Comparison of ENCODE assay signal across 19 cellular contexts in the genomic region with DNA sequence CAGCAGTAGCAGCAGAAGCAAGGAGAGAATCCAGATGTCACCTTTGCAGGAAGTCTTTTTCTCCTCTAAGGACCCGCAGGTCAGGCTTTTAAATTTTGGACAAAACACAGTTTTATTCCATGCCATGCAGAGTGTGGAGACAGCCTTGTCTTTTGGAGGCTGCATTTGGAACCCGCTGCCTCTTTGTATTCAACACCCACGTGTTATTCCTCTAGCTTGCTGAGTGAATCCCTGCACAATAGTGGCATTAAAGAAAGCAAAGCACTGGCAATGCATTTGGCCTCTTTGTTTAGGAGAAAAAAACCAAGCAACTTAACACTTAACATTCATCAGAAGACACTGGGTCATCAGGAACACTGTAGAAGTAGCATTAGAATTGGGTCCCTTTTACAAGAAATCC. TPM values are rescaled to one million over a fixed set of nuclear protein-coding genes. Genes with fewer than 3 reads are reported as not detected.
DNase-seq lines count a peak whose midpoint lies in the region; ATAC-seq, FAIRE-seq and TF ChIP-seq lines count a peak whose summit lies in the region.
"Had no signal": no experiment of that assay in that cellular context is flagged by ENCODE, and none has a peak within 500 bp of the region (broad histone marks: within the 10 kb centered on the region; RNA-seq: fewer than 3 reads in every experiment).

No MANE protein-coding gene starts in this region.

- no peak for FAIRE-seq in K562 (lab: Jason Lieb, UNC)
- FAIRE-seq: GM12878, GM19239 had no signal

- ATAC-seq in K562: no peak
- ATAC-seq in GM18868 (IDR thresholded peaks at IDR 0.05; ENCODE audit: unreplicated experiment): no peak
- ATAC-seq in GM18909 (IDR thresholded peaks at IDR 0.05; ENCODE audit: poor library complexity, unreplicated experiment): no peak
- ATAC-seq: GM12878 had no signal

- DNase-seq in Ammon's horn (ENCODE audit: low spot score) (peak; percentile 24), K562 (ENCODE audit: extremely low read depth in 1 of 4, low spot score in 3 of 4) (no peak), midbrain (lab: John Stamatoyannopoulos, UW) (peak; percentile 22), retina (peak; percentile 5)
- DNase-seq in activated T-cell treated with anti-CD3 and anti-CD28 coated beads, Interleukin-2, amount 50 U/mL, for 1 hour: no peak
- DNase-seq: 8988T; AML-193; Calu3; CD4-positive, CD25-positive, alpha-beta regulatory T cell; DMS 273 treated with DMSO at 0.1 percent for 48 hours; DMS79; H7; KBM-7 had no signal

- H3K4me1 ChIP-seq in K562 (replicated peaks in 1 of 2; ENCODE audit: control insufficient read depth in 2 of 2, insufficient read depth in 2 of 2, low read length in 2 of 2): no peaks in the 10 kb centered on the region
- H3K4me1 ChIP-seq: BLaER1 treated with 17β-estradiol and CSF1 and Interleukin-3, amounts not matched to agents 10 nM and 100 nM had no signal

- POLR2A ChIA-PET in K562 (lab: Yijun Ruan, JAX): interaction anchor here (0.8 kb wide), 1 partner anchor 37 kb away, joined by 3 read pairs; no protein-coding TSS in a partner anchor

- TF ChIP-seq CTCF in K562 (IDR thresholded peaks at IDR 0.05 in 2 of 3, conservative IDR thresholded peaks at IDR 0.05 in 1 of 3; ENCODE audit: insufficient read depth in 2 of 3, low read depth in 1 of 3, low read length in 3 of 3): no peak

- no TSS peak for BruUV-seq in K562 (replicated peaks; lab: Mats Ljungman, UMichigan)

- no peaks in the 10 kb centered on the region for H3K36me3 ChIP-seq in K562 (ENCODE audit: control insufficient read depth, insufficient read depth, low read length)
- H3K36me3 ChIP-seq: BLaER1 treated with 17β-estradiol and CSF1 and Interleukin-3, amounts not matched to agents 10 nM and 100 nM had no signal

- no peak for TF ChIP-seq POLR2A in K562 (conservative IDR thresholded peaks at IDR 0.05)

- in situ Hi-C loops in K562 (cut with MboI): no loop called here

- H3K9me3 ChIP-seq in K562 (replicated peaks; ENCODE audit: control insufficient read depth, insufficient read depth, low read depth, low read length): no peaks in the 10 kb centered on the region

- H2AFZ ChIP-seq in K562 (ENCODE audit: low read depth, low read length): peak overlapping the region; percentile 60

- no peaks in the 10 kb centered on the region for H4K20me1 ChIP-seq in K562 (replicated peaks; ENCODE audit: control insufficient read depth, insufficient read depth, low read length)
- H4K20me1 ChIP-seq: BLaER1 treated with 17β-estradiol and CSF1 and Interleukin-3, amounts not matched to agents 10 nM and 100 nM had no signal

- no peak overlapping the region for H3K4me2 ChIP-seq in K562 (ENCODE audit: insufficient read depth, low read length)
- H3K4me2 ChIP-seq: BLaER1 treated with 17β-estradiol and CSF1 and Interleukin-3, amounts not matched to agents 10 nM and 100 nM had no signal

- H3K4me3 ChIP-seq in K562: no peak overlapping the region
- H3K4me3 ChIP-seq: BLaER1 treated with 17β-estradiol and CSF1 and Interleukin-3, amounts not matched to agents 10 nM and 100 nM; GM12878 had no signal

- TF ChIP-seq RAD21 in K562 (CRISPR knock-in tag; conservative IDR thresholded peaks at IDR 0.05 in 1 of 2, IDR thresholded peaks at IDR 0.05 in 1 of 2): no peak

- no peaks in the 10 kb centered on the region for H3K9me1 ChIP-seq in K562 (ENCODE audit: control insufficient read depth, insufficient read depth, low read length)

- 9% methylated on average over 3 of the region's 3 CpGs for WGBS in K562 (ENCODE audit: insufficient coverage, low coverage, missing lambda C conversion rate)

- no peak for TF ChIP-seq EP300 in K562 (IDR thresholded peaks at IDR 0.05; ENCODE audit: low read length)

- no peak overlapping the region for H3K27ac ChIP-seq in K562 (ENCODE audit: extremely low read depth, low read depth, low read length)
- H3K27ac ChIP-seq: BLaER1 treated with 17β-estradiol and CSF1 and Interleukin-3, amounts not matched to agents 10 nM and 100 nM had no signal

- intact Hi-C loops in K562 (cut with micrococcal nuclease): no loop called here

- no peak overlapping the region for H3K9ac ChIP-seq in K562 (ENCODE audit: insufficient read depth in 1 of 2, low read depth in 2 of 2, low read length in 2 of 2)
- H3K9ac ChIP-seq: BLaER1 treated with 17β-estradiol and CSF1 and Interleukin-3, amounts not matched to agents 10 nM and 100 nM had no signal

- H3K27me3 ChIP-seq in K562 (ENCODE audit: control insufficient read depth in 2 of 2, insufficient read depth in 2 of 2, low read length in 2 of 2): no peaks in the 10 kb centered on the region
- H3K27me3 ChIP-seq: BLaER1 treated with 17β-estradiol and CSF1 and Interleukin-3, amounts not matched to agents 10 nM and 100 nM had no signal

- CTCF ChIA-PET in K562 (lab: Yijun Ruan, JAX; ENCODE audit: low intra/inter-chr PET ratio): no interaction called here

- no peaks in the 10 kb centered on the region for H3K79me2 ChIP-seq in K562 (ENCODE audit: control insufficient read depth, insufficient read depth, low read length)

TF ChIP-seq in K562, 482 proteins besides CTCF, POLR2A, EP300 and RAD21:
- TF ChIP-seq OTX1 (CRISPR knock-in tag; IDR thresholded peaks at IDR 0.05) (no peak), SAFB2 (IDR thresholded peaks at IDR 0.05; ENCODE audit: borderline replicate concordance, low read depth, low read length, severe bottlenecking) (no peak)

RNA-seq across cellular contexts. Expression of gene TFAP2B, which starts 43.5 kb away (rescaled TPM):
- total RNA-seq in K562 (2011; cell fraction: chromatin; rRNA removed; ENCODE audit: low replicate concordance): not detected in 2 replicates
- total RNA-seq in K562 (2011; cell fraction: nucleolus; rRNA removed): not detected in 2 replicates
- not detected in 2 replicates for total RNA-seq in K562 (2011; cell fraction: nucleoplasm; rRNA removed)
- total RNA-seq in K562 (2014; rRNA removed) (not detected in 2 replicates), K562 (2014; rRNA removed; fragmentation: Illumina TruSeq; extraction: Trizol) (not detected in 2 replicates), K562 (2015; rRNA removed; fragmentation: Illumina TruSeq; extraction: Trizol) (not detected in 2 replicates), K562 (2021) (not detected in 2 replicates)
- polyA plus RNA-seq in K562 (2011; rRNA removed) (not detected in 2 replicates), K562 (2014; fragmentation: Illumina TruSeq; extraction: Trizol) (not detected in 2 replicates), K562 (2014; fragmentation: Nextera tagmentation; extraction: Ambion mirVana) (not detected), K562 (2014; rRNA removed) (not detected in 2 replicates)
- polyA plus RNA-seq in K562 (2011; cell fraction: cytosol; rRNA removed): 0.01 TPM in 1 of 2 replicates, not detected in the other
- polyA plus RNA-seq in K562 (2011; cell fraction: nucleus; rRNA removed): 0.06 TPM in 2 replicates
- polyA plus RNA-seq in K562 (2012): 0.01 TPM in 1 of 2 replicates, not detected in the other
- polyA minus RNA-seq in K562 (2011; rRNA and poly(A)+ RNA removed): not detected in 2 replicates
- polyA minus RNA-seq in K562 (2011; cell fraction: cytosol; rRNA and poly(A)+ RNA removed): not detected in 2 replicates
- polyA minus RNA-seq in K562 (2011; cell fraction: nucleus; rRNA and poly(A)+ RNA removed): not detected in 2 replicates
- total RNA-seq: Calu3; CD4-positive, CD25-positive, alpha-beta regulatory T cell; G401; H7 had no signal
- polyA plus RNA-seq: CD4-positive, CD25-positive, alpha-beta regulatory T cell had no signal

Comparison
In these comparisons a context has a peak if more than half of its experiments do, and no peak if none do; other contexts are left out.
1. DNase-seq: peak in Ammon's horn (single experiment), midbrain (single experiment) and retina (single experiment); none in K562 (0 of 4) and activated T-cell treated with anti-CD3 and anti-CD28 coated beads, Interleukin-2, amount 50 U/mL, for 1 hour (single experiment).